In genomic region chr10:43409385-43410109, GRCh38 we compare ENCODE assay signal across 7 cellular contexts. TPM values are rescaled to one million over a fixed set of nuclear protein-coding genes. Genes with fewer than 3 reads are reported as not detected.
DNase-seq lines count a peak whose midpoint lies in the region; ATAC-seq lines count a peak whose summit lies in the region.

No MANE protein-coding gene starts in this region.

- H3K9me3 ChIP-seq in SJSA1 (replicated peaks) (no peaks in the 10 kb centered on the region), adipocyte (ENCODE audit: control insufficient read depth, low read length) (no peaks in the 10 kb centered on the region)

- ATAC-seq in GM21528 (IDR thresholded peaks at IDR 0.05; ENCODE audit: low FRiP score, unreplicated experiment): peak; percentile 0
- no peak for ATAC-seq in GM18909 (IDR thresholded peaks at IDR 0.05; ENCODE audit: poor library complexity, unreplicated experiment)

- peaks cover 14% of the 10 kb centered on the region for H3K4me1 ChIP-seq in SJSA1 (replicated peaks)
- peaks cover 19% of the 10 kb centered on the region for H3K4me1 ChIP-seq in adipocyte (ENCODE audit: control insufficient read depth, insufficient read depth, low read length)

- H3K27me3 ChIP-seq in SJSA1 (replicated peaks) (no peaks in the 10 kb centered on the region), adipocyte (replicated peaks; ENCODE audit: control insufficient read depth, insufficient read depth, low read length) (no peaks in the 10 kb centered on the region)

- H3K9ac ChIP-seq in adipocyte (ENCODE audit: low read length): peak overlapping the region; percentile 95

- H3K36me3 ChIP-seq in SJSA1 (peaks cover 27% of the 10 kb centered on the region), adipocyte (ENCODE audit: control insufficient read depth, insufficient read depth, low read length, severe bottlenecking) (no peaks in the 10 kb centered on the region)

- peak overlapping the region; percentile 78 for H3K4me3 ChIP-seq in SJSA1
- peak overlapping the region; percentile 94 for H3K4me3 ChIP-seq in adipocyte (ENCODE audit: low read length)

- DNase-seq in SJSA1 (ENCODE audit: low read depth in 1 of 2, low spot score in 2 of 2) (no peak), adipocyte (ENCODE audit: low read depth) (no peak), islet precursor cell (peak; percentile 63), germinal center (ENCODE audit: low spot score) (no peak)
- peak; percentile 61 to 62 for DNase-seq in stimulated activated CD4-positive, alpha-beta T cell treated with anti-CD3 and anti-CD28 coated beads, Interleukin-15, amount 100 ng/mL, for 48 hours (ENCODE audit: low read depth in 2 of 2)

- H3K27ac ChIP-seq in SJSA1: peak overlapping the region; percentile 99

RNA-seq across cellular contexts. Expression of gene HNRNPF, which starts 0.6 kb away (rescaled TPM):
- total RNA-seq in SJSA1 (2014; rRNA removed; shearing (Covaris generic)): 156 and 237 TPM in 2 replicates

RNA-seq across cellular contexts. Expression of gene ZNF487, which starts 27.4 kb away (rescaled TPM):
- 2.4 and 3.9 TPM in 2 replicates for total RNA-seq in SJSA1 (2014; rRNA removed; shearing (Covaris generic))

RNA-seq across cellular contexts. Expression of gene FXYD4, which starts 38.1 kb away (rescaled TPM):
- not detected in 2 replicates for total RNA-seq in SJSA1 (2014; rRNA removed; shearing (Covaris generic))

Comparison
In these comparisons a context has a peak if more than half of its experiments do, and no peak if none do; other contexts are left out.
1. DNase-seq: peak in islet precursor cell (single experiment) and stimulated activated CD4-positive, alpha-beta T cell treated with anti-CD3 and anti-CD28 coated beads, Interleukin-15, amount 100 ng/mL, for 48 hours (2 of 2); none in SJSA1 (0 of 2), adipocyte (single experiment) and germinal center (single experiment).